In the genomic region with DNA sequence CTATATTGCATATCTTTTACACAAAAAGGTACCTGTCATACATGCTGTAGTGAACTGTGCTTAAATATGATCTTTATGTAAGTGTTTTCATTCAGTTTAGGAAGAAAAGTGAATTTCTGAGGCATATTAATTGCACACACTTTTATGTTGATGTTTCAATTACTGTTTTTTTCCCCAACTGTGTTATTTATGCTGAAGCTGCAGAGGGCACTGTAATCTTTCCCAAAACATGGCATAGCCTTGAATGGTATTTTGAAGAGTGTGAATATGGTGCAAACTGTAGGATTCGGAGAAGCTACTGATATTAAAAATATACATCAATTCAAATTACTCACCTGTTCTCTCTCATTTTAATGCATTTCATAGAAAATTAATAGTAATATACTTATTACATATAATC, we compare ENCODE assay signal across 9 cellular contexts. TPM values are rescaled to one million over a fixed set of nuclear protein-coding genes. Genes with fewer than 3 reads are reported as not detected.
DNase-seq lines count a peak whose midpoint lies in the region; ATAC-seq and TF ChIP-seq lines count a peak whose summit lies in the region.
"Had no signal": no experiment of that assay in that cellular context is flagged by ENCODE, and none has a peak within 500 bp of the region (broad histone marks: within the 10 kb centered on the region; RNA-seq: fewer than 3 reads in every experiment).

No MANE protein-coding gene starts in this region.

- no peaks in the 10 kb centered on the region for H3F3A ChIP-seq in GM23338 (replicated peaks; ENCODE audit: low read depth)

- H3K36me3 ChIP-seq in GM23338 (ENCODE audit: insufficient read depth) = no peaks in the 10 kb centered on the region
- H3K36me3 ChIP-seq in mesendoderm (ENCODE audit: control insufficient read depth, insufficient read depth, low read length) = no peaks in the 10 kb centered on the region
- no peaks in the 10 kb centered on the region for H3K36me3 ChIP-seq in psoas muscle (ENCODE audit: insufficient read depth in 1 of 2, low read depth in 1 of 2)
- H3K36me3 ChIP-seq in sigmoid colon = no peaks in the 10 kb centered on the region

- H3K9me3 ChIP-seq in psoas muscle = no peaks in the 10 kb centered on the region
- H3K9me3 ChIP-seq in sigmoid colon = no peaks in the 10 kb centered on the region

- H3K79me2 ChIP-seq in GM23338 (replicated peaks; ENCODE audit: insufficient read depth) (no peaks in the 10 kb centered on the region), mesendoderm (ENCODE audit: control insufficient read depth, insufficient read depth, low read length) (no peaks in the 10 kb centered on the region)

- H3K27me3 ChIP-seq in GM23338 (ENCODE audit: insufficient read depth) (no peaks in the 10 kb centered on the region), mesendoderm (ENCODE audit: insufficient read depth, low read length, poor library complexity) (no peaks in the 10 kb centered on the region), psoas muscle (ENCODE audit: insufficient read depth in 3 of 3, low read length in 2 of 3) (no peaks in the 10 kb centered on the region), sigmoid colon (no peaks in the 10 kb centered on the region)

- H3K23ac ChIP-seq in mesendoderm (ENCODE audit: low read length) = no peak overlapping the region

- H3K4me2 ChIP-seq in GM23338 (no peak overlapping the region), mesendoderm (ENCODE audit: low read length) (no peak overlapping the region)

- H2AFZ ChIP-seq in GM23338 = no peak overlapping the region

- H3K56ac ChIP-seq in mesendoderm (ENCODE audit: low read length) = no peak overlapping the region

- no peak overlapping the region for H3K27ac ChIP-seq in GM23338 (ENCODE audit: low read depth)
- H3K27ac ChIP-seq in RWPE1 = no peak overlapping the region
- H3K27ac ChIP-seq in mesendoderm (ENCODE audit: low read depth, low read length) = no peak overlapping the region
- no peak overlapping the region for H3K27ac ChIP-seq in psoas muscle
- no peak overlapping the region for H3K27ac ChIP-seq in sigmoid colon

- H4K5ac ChIP-seq in mesendoderm (ENCODE audit: low read length) = no peak overlapping the region

- POLR2A ChIA-PET in RWPE1 (lab: Yijun Ruan, JAX; ENCODE audit: low non-redundant PET) = no interaction called here

- H2AK5ac ChIP-seq in mesendoderm (ENCODE audit: low read length) = no peak overlapping the region

- H3K4me1 ChIP-seq in GM23338 (ENCODE audit: insufficient read depth) (no peaks in the 10 kb centered on the region), mesendoderm (ENCODE audit: control insufficient read depth, low read depth, low read length) (no peaks in the 10 kb centered on the region), psoas muscle (no peaks in the 10 kb centered on the region), sigmoid colon (no peaks in the 10 kb centered on the region)

- ATAC-seq in GM23338 (no peak), psoas muscle (no peak)
- ATAC-seq in activated CD8-positive, alpha-beta memory T cell treated with anti-CD3 and anti-CD28 coated beads, Interleukin-2, amount 10 ng/mL, durations not matched to agents 7 days and 5 days = no peak

- no peak for TF ChIP-seq POLR2A in sigmoid colon (IDR thresholded peaks at IDR 0.05)

- no peaks in the 10 kb centered on the region for H3K9me3 Mint-ChIP-seq in GM23338
- no peaks in the 10 kb centered on the region for H3K9me3 Mint-ChIP-seq in activated CD8-positive, alpha-beta memory T cell treated with anti-CD3 and anti-CD28 coated beads, Interleukin-2, amount 10 ng/mL, durations not matched to agents 7 days and 5 days (ENCODE audit: low read depth)

- no peak overlapping the region for H3K4me3 ChIP-seq in GM23338
- no peak overlapping the region for H3K4me3 ChIP-seq in mesendoderm (ENCODE audit: low read length)
- no peak overlapping the region for H3K4me3 ChIP-seq in psoas muscle
- H3K4me3 ChIP-seq in sigmoid colon = no peak overlapping the region

- TF ChIP-seq EP300 in sigmoid colon (IDR thresholded peaks at IDR 0.05) = no peak

- no peak overlapping the region for H3K9ac ChIP-seq in mesendoderm (ENCODE audit: low read length)

- WGBS in mesendoderm (ENCODE audit: extremely low coverage, insufficient coverage, low lambda C conversion rate) = no CpG with 5 or more reads among the region's 1 CpG
- 34 to 50% (median 40%) methylated on average over 1 of the region's 1 CpG for WGBS in psoas muscle, 3 donors
- WGBS in sigmoid colon, 2 donors = 22 to 68% methylated on average over 1 of the region's 1 CpG

- no peaks in the 10 kb centered on the region for H4K20me1 ChIP-seq in GM23338 (replicated peaks; ENCODE audit: insufficient read depth)

- H3K4ac ChIP-seq in mesendoderm (ENCODE audit: low read depth, low read length) = no peak overlapping the region

- H3K9me2 ChIP-seq in GM23338 (ENCODE audit: insufficient read depth) = no peaks in the 10 kb centered on the region

- no peak overlapping the region for H3K18ac ChIP-seq in mesendoderm (ENCODE audit: low read length)

- no peaks in the 10 kb centered on the region for H3K36me3 Mint-ChIP-seq in GM23338 (ENCODE audit: low read depth)
- no peaks in the 10 kb centered on the region for H3K36me3 Mint-ChIP-seq in activated CD8-positive, alpha-beta memory T cell treated with anti-CD3 and anti-CD28 coated beads, Interleukin-2, amount 10 ng/mL, durations not matched to agents 7 days and 5 days

- CTCF ChIA-PET in RWPE1 (lab: Yijun Ruan, JAX) = interaction anchor here (0.5 to 1.4 kb wide), 5 partner anchors 262 to 582 kb away, joined by 3 to 7 read pairs (median 3); no protein-coding TSS in a partner anchor
- CTCF ChIA-PET in activated CD8-positive, alpha-beta memory T cell treated with anti-CD3 and anti-CD28 coated beads, Interleukin-2, amount 10 ng/mL, durations not matched to agents 7 days and 5 days (lab: Charles Lee) = no interaction called here

- H3K79me1 ChIP-seq in mesendoderm (ENCODE audit: low read length) = no peaks in the 10 kb centered on the region

- H3K27ac Mint-ChIP-seq in GM23338 = no peak overlapping the region
- no peak overlapping the region for H3K27ac Mint-ChIP-seq in activated CD8-positive, alpha-beta memory T cell treated with anti-CD3 and anti-CD28 coated beads, Interleukin-2, amount 10 ng/mL, durations not matched to agents 7 days and 5 days

- DNase-seq in AG09319 (ENCODE audit: extremely low read depth, low read depth) (no peak), GM23338 (ENCODE audit: low spot score) (peak; percentile 18), RWPE1 (ENCODE audit: low spot score) (no peak), globus pallidus (ENCODE audit: low spot score) (peak; percentile 32), mesendoderm (no peak), psoas muscle (no peak), sigmoid colon (no peak)
- DNase-seq in activated CD8-positive, alpha-beta memory T cell treated with anti-CD3 and anti-CD28 coated beads, Interleukin-2, amount 10 ng/mL, durations not matched to agents 7 days and 5 days = no peak
- DNase-seq: effector memory CD4-positive, alpha-beta T cell had no signal

- no peak overlapping the region for H4K8ac ChIP-seq in mesendoderm (ENCODE audit: low read depth, low read length)

- TF ChIP-seq CTCF in AG09319 (IDR thresholded peaks at IDR 0.05; ENCODE audit: low read depth, low read length) (peak; percentile 35), GM23338 (conservative IDR thresholded peaks at IDR 0.05; ENCODE audit: low read depth in 2 of 2) (peak; percentile 62 to 64), RWPE1 (conservative IDR thresholded peaks at IDR 0.05; ENCODE audit: low read depth) (peak; percentile 45), psoas muscle (IDR thresholded peaks at IDR 0.05) (no peak), sigmoid colon (IDR thresholded peaks at IDR 0.05) (no peak)

- H2BK5ac ChIP-seq in mesendoderm (ENCODE audit: low read length) = no peak overlapping the region

- H3K4me3 Mint-ChIP-seq in GM23338 = no peak overlapping the region
- H3K4me3 Mint-ChIP-seq in activated CD8-positive, alpha-beta memory T cell treated with anti-CD3 and anti-CD28 coated beads, Interleukin-2, amount 10 ng/mL, durations not matched to agents 7 days and 5 days = no peak overlapping the region

- H3K27me3 Mint-ChIP-seq in GM23338 (ENCODE audit: insufficient read depth, low read depth, poor library complexity) = no peaks in the 10 kb centered on the region
- peaks cover 32% of the 10 kb centered on the region for H3K27me3 Mint-ChIP-seq in activated CD8-positive, alpha-beta memory T cell treated with anti-CD3 and anti-CD28 coated beads, Interleukin-2, amount 10 ng/mL, durations not matched to agents 7 days and 5 days

- H2BK120ac ChIP-seq in mesendoderm (ENCODE audit: low read depth, low read length) = no peak overlapping the region

- H3K4me1 Mint-ChIP-seq in GM23338 = no peaks in the 10 kb centered on the region
- no peaks in the 10 kb centered on the region for H3K4me1 Mint-ChIP-seq in activated CD8-positive, alpha-beta memory T cell treated with anti-CD3 and anti-CD28 coated beads, Interleukin-2, amount 10 ng/mL, durations not matched to agents 7 days and 5 days

- intact Hi-C loops in psoas muscle (cut with DNase I) = no loop called here
- intact Hi-C loops in sigmoid colon (cut with DNase I) = no loop called here

- no peak overlapping the region for H2BK15ac ChIP-seq in mesendoderm (replicated peaks; ENCODE audit: low read depth)

TF ChIP-seq in GM23338, 12 proteins besides CTCF, POLR2A, EP300 and RAD21 (continues in another document):
- no peak for TF ChIP-seq EZH2 (IDR thresholded peaks at IDR 0.05; ENCODE audit: low read depth, unreplicated experiment)

RNA-seq across cellular contexts. Expression of a gene that starts 6.0 kb away (rescaled TPM):
- total RNA-seq in GM23338 (2014; rRNA removed; shearing (Covaris generic)) = 25.2 and 42.2 TPM in 2 replicates
- 35.7 and 46.7 TPM in 2 replicates for polyA plus RNA-seq in GM23338 (2016; fragmentation: Nextera tagmentation; extraction: Ambion mirVana)
- 10 to 100 TPM; 56.6 to 73.3 TPM for total RNA-seq in activated CD8-positive, alpha-beta memory T cell treated with anti-CD3 and anti-CD28 coated beads, Interleukin-2, amount 10 ng/mL, durations not matched to agents 7 days and 5 days
- polyA plus RNA-seq in mesendoderm (2013, experiment 1 of 2) = 41.7 TPM
- polyA plus RNA-seq in mesendoderm (2013, experiment 2 of 2) = 41.8 TPM
- total RNA-seq in psoas muscle = under 1 TPM; 0.24 to 0.60 (median 0.33) TPM
- under 1 TPM; 0.07 to 0.25 (median 0.07) TPM for polyA plus RNA-seq in psoas muscle
- total RNA-seq in sigmoid colon = 1 to 10 TPM in 3 of 4 donors, under 1 TPM in 1; 0.49 to 1.4 (median 1.1) TPM
- 1 to 10 TPM in 1 of 3 donors, under 1 TPM in 2; 0.46 to 5.2 (median 0.60) TPM for polyA plus RNA-seq in sigmoid colon

Comparison
In these comparisons a context has a peak if more than half of its experiments do, and no peak if none do; other contexts are left out.
1. DNase-seq: peak in GM23338 (single experiment) and globus pallidus (single experiment); none in AG09319 (single experiment), RWPE1 (single experiment), activated CD8-positive, alpha-beta memory T cell treated with anti-CD3 and anti-CD28 coated beads, Interleukin-2, amount 10 ng/mL, durations not matched to agents 7 days and 5 days (single experiment), mesendoderm (single experiment), psoas muscle (0 of 2) and sigmoid colon (single experiment).
2. CTCF ChIP-seq: peak in AG09319 (single experiment), GM23338 (2 of 2) and RWPE1 (single experiment); none in psoas muscle (single experiment) and sigmoid colon (0 of 4).
3. RNA of a gene that starts 6.0 kb away (total RNA-seq): 56.6 to 73.3 TPM in activated CD8-positive, alpha-beta memory T cell treated with anti-CD3 and anti-CD28 coated beads, Interleukin-2, amount 10 ng/mL, durations not matched to agents 7 days and 5 days and 25.2 to 42.2 TPM in GM23338; 0.49 to 1.4 TPM in sigmoid colon and 0.24 to 0.60 TPM in psoas muscle; every median in the first group is over 10 times any median in the second.